Comparison of ENCODE assay signal across 8 cellular contexts in genomic region chr11:69948256-69949141, GRCh38.
DNase-seq lines count a peak whose midpoint lies in the region; ATAC-seq, FAIRE-seq and TF ChIP-seq lines count a peak whose summit lies in the region.

No MANE protein-coding gene starts in this region.

- TF ChIP-seq POLR2A in H54 (IDR thresholded peaks at IDR 0.05; ENCODE audit: low read depth, low read length) (0 out of 2 replicates have a peak, but pooled peaks have one; percentile 30), sigmoid colon (IDR thresholded peaks at IDR 0.05) (no peak)

- 32 to 50% methylated on average over 24 of the region's 24 CpGs for WGBS in sigmoid colon, 2 donors

- intact Hi-C loops in sigmoid colon (cut with DNase I), result no loop called here

- TF ChIP-seq CTCF in foreskin fibroblast (IDR thresholded peaks at IDR 0.05; ENCODE audit: low read depth, low read length), result no peak
- TF ChIP-seq CTCF in sigmoid colon (IDR thresholded peaks at IDR 0.05), result no peak

- H3K27ac ChIP-seq in SJCRH30 (no peak overlapping the region; the same call in 1 of the 2 replicates), sigmoid colon (no peak overlapping the region)

- H3K4me3 ChIP-seq in SJCRH30 (no peak overlapping the region), foreskin fibroblast (ENCODE audit: low read depth in 1 of 2, low read length in 2 of 2) (no peak overlapping the region), sigmoid colon (no peak overlapping the region)

- H3K9me3 ChIP-seq in SJCRH30 (replicated peaks) (no peaks in the 10 kb centered on the region), sigmoid colon (no peaks in the 10 kb centered on the region)

- no peaks in the 10 kb centered on the region for H3K4me1 ChIP-seq in SJCRH30
- no peaks in the 10 kb centered on the region for H3K4me1 ChIP-seq in sigmoid colon

- FAIRE-seq in H54 (lab: Jason Lieb, UNC), result no peak

- H3K27me3 ChIP-seq in SJCRH30 (no peaks in the 10 kb centered on the region), sigmoid colon (peaks cover 0 to 19% (median 0%) of the 10 kb centered on the region in 3 donors)

- no peaks in the 10 kb centered on the region for H3K36me3 ChIP-seq in SJCRH30
- no peaks in the 10 kb centered on the region for H3K36me3 ChIP-seq in sigmoid colon

- peak; percentile 70 for DNase-seq in H54 (ENCODE audit: insufficient read length, low spot score)
- peak; percentile 12 to 17 for DNase-seq in SJCRH30
- peak; percentile 6 to 59 for DNase-seq in foreskin fibroblast
- peak; percentile 52 for DNase-seq in retina
- no peak for DNase-seq in sigmoid colon

- no peak for TF ChIP-seq EP300 in sigmoid colon (IDR thresholded peaks at IDR 0.05)

- no peak for ATAC-seq in HG02642 (IDR thresholded peaks at IDR 0.05; ENCODE audit: poor library complexity, unreplicated experiment)
- ATAC-seq in GM19351 (IDR thresholded peaks at IDR 0.05; ENCODE audit: unreplicated experiment), result no peak
- no peak for ATAC-seq in HG02852 (IDR thresholded peaks at IDR 0.05; ENCODE audit: unreplicated experiment)
